In the genomic region with DNA sequence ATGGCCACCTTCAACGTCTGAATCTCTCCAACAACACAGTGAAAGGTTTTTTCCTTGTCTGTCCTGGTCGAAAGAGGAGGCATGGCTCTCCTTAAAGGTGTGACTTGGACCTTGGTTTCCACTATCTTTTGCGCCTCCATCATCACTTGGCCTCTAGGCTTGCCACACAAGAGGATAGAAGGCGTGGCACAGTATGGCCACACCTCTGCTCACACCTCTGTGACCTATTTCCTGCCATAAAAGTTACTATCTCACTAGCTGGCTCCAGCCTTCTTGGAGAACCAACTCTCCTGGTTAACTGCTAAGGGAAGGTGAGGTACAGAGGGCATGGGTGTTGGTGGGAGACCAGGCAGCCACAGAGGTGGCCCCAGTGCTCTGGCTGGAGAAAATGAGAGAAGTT, we compare ENCODE assay signal across 16 cellular contexts.
DNase-seq lines count a peak whose midpoint lies in the region; ATAC-seq and TF ChIP-seq lines count a peak whose summit lies in the region.
"Had no signal": no experiment of that assay in that cellular context is flagged by ENCODE, and none has a peak within 500 bp of the region (broad histone marks: within the 10 kb centered on the region; RNA-seq: fewer than 3 reads in every experiment).

No MANE protein-coding gene starts in this region.

- H3K4me3 Mint-ChIP-seq in CD4-positive, alpha-beta memory T cell: peak overlapping the region in 1 of 8 donors; percentile 15
- H3K4me3 Mint-ChIP-seq in activated naive CD8-positive, alpha-beta T cell treated with anti-CD3 and anti-CD28 coated beads, Interleukin-2, amount 50 U/mL, for 24 hours: no peak overlapping the region
- no peak overlapping the region for H3K4me3 Mint-ChIP-seq in natural killer cell

- CTCF ChIA-PET in CD4-positive, alpha-beta memory T cell (lab: Charles Lee; ENCODE audit: partially characterized antibody): no interaction called here
- CTCF ChIA-PET in HCT116 (lab: Charles Lee): no interaction called here

- BruUV-seq in HCT116 (replicated peaks; lab: Mats Ljungman, UMichigan): no TSS peak

- in situ Hi-C loops in GM13977 (cut with MboI; ENCODE audit: low pct_unique_long_range_greater_than_20kb, low sequenced_read_pairs, unreplicated experiment): no loop called here

- TF ChIP-seq POLR2A in HCT116 (IDR thresholded peaks at IDR 0.05; ENCODE audit: borderline replicate concordance, extremely low read depth, insufficient read depth, insufficient read length) (no peak), vagina (IDR thresholded peaks at IDR 0.05) (no peak)

- POLR2A ChIA-PET in CD4-positive, alpha-beta memory T cell (lab: Charles Lee; ENCODE audit: partially characterized antibody): no interaction called here
- POLR2A ChIA-PET in HCT116 (lab: Charles Lee): no interaction called here

- no peaks in the 10 kb centered on the region for H3K9me2 ChIP-seq in HCT116 (ENCODE audit: insufficient read depth)

- no peaks in the 10 kb centered on the region for H3K79me2 ChIP-seq in HCT116 (ENCODE audit: insufficient read depth, low read length)

- TF ChIP-seq CTCF in HCT116 (IDR thresholded peaks at IDR 0.05 in 2 of 3, conservative IDR thresholded peaks at IDR 0.05 in 1 of 3; ENCODE audit: borderline replicate concordance in 1 of 3, insufficient read depth in 1 of 3, low read depth in 2 of 3, low read length in 2 of 3) (no peak), natural killer cell (IDR thresholded peaks at IDR 0.05) (no peak), vagina (IDR thresholded peaks at IDR 0.05) (no peak), GM13977 (IDR thresholded peaks at IDR 0.05; ENCODE audit: extremely low read depth, insufficient read depth, missing control alignments) (no peak)

- peak overlapping the region in 4 of 7 donors; percentile 5 to 77 (median 36) for H3K27ac Mint-ChIP-seq in CD4-positive, alpha-beta memory T cell
- peak overlapping the region; percentile 44 for H3K27ac Mint-ChIP-seq in activated naive CD8-positive, alpha-beta T cell treated with anti-CD3 and anti-CD28 coated beads, Interleukin-2, amount 50 U/mL, for 24 hours
- H3K27ac Mint-ChIP-seq in natural killer cell: no peak overlapping the region

- peaks cover 0 to 6% (median 0%) of the 10 kb centered on the region in 8 donors for H3K9me3 Mint-ChIP-seq in CD4-positive, alpha-beta memory T cell
- peaks cover 6% of the 10 kb centered on the region for H3K9me3 Mint-ChIP-seq in activated naive CD8-positive, alpha-beta T cell treated with anti-CD3 and anti-CD28 coated beads, Interleukin-2, amount 50 U/mL, for 24 hours
- H3K9me3 Mint-ChIP-seq in natural killer cell: no peaks in the 10 kb centered on the region

- H3K4me1 ChIP-seq in CD4-positive, alpha-beta memory T cell (ENCODE audit: insufficient read depth, low read length): peaks cover 20% of the 10 kb centered on the region
- 0 out of 4 replicates have a peak, but pooled peaks cover 0 to 4% of the 10 kb centered on the region in 2 experiments for H3K4me1 ChIP-seq in HCT116 (ENCODE audit: control insufficient read depth in 1 of 2, insufficient read depth in 2 of 2, low read length in 2 of 2)
- H3K4me1 ChIP-seq in vagina: peaks cover 14% of the 10 kb centered on the region
- H3K4me1 ChIP-seq: BE2C had no signal

- RAD21 ChIA-PET in HCT116 (lab: Charles Lee; ENCODE audit: low non-redundant PET in 1 of 2, low total read pairs in 2 of 2, uncharacterized antibody in 2 of 2, unreplicated experiment in 2 of 2): no interaction called here

- H3K9me3 ChIP-seq in CD4-positive, alpha-beta memory T cell (ENCODE audit: control insufficient read depth in 1 of 2, low read length in 2 of 2): no peaks in the 10 kb centered on the region
- H3K9me3 ChIP-seq in HCT116 (ENCODE audit: control insufficient read depth in 1 of 2, insufficient read depth in 1 of 2, low read depth in 1 of 2, low read length in 2 of 2) (no peaks in the 10 kb centered on the region), vagina (no peaks in the 10 kb centered on the region)
- H3K9me3 ChIP-seq: BE2C, MG63 had no signal

- no peaks in the 10 kb centered on the region for H3K36me3 Mint-ChIP-seq in CD4-positive, alpha-beta memory T cell
- no peaks in the 10 kb centered on the region for H3K36me3 Mint-ChIP-seq in activated naive CD8-positive, alpha-beta T cell treated with anti-CD3 and anti-CD28 coated beads, Interleukin-2, amount 50 U/mL, for 24 hours (ENCODE audit: low read depth)
- H3K36me3 Mint-ChIP-seq in natural killer cell: no peaks in the 10 kb centered on the region

- H3K4me2 ChIP-seq in HCT116 (ENCODE audit: low read length): peak overlapping the region; percentile 24; the same call in 1 of the 2 replicates

- peaks cover 0 to 1% of the 10 kb centered on the region in 2 donors for H3K27me3 Mint-ChIP-seq in CD4-positive, alpha-beta memory T cell
- H3K27me3 Mint-ChIP-seq in activated naive CD8-positive, alpha-beta T cell treated with anti-CD3 and anti-CD28 coated beads, Interleukin-2, amount 50 U/mL, for 24 hours: no peaks in the 10 kb centered on the region
- H3K27me3 Mint-ChIP-seq in natural killer cell (ENCODE audit: low read depth in 2 of 2): no peaks in the 10 kb centered on the region

- no peaks in the 10 kb centered on the region for H3K27me3 ChIP-seq in CD4-positive, alpha-beta memory T cell (ENCODE audit: insufficient read depth, low read length)
- H3K27me3 ChIP-seq in HCT116 (ENCODE audit: insufficient read depth, low read length) (no peaks in the 10 kb centered on the region), vagina (no peaks in the 10 kb centered on the region)
- H3K27me3 ChIP-seq: BE2C, MG63 had no signal

- H3K4me3 ChIP-seq in CD4-positive, alpha-beta memory T cell (ENCODE audit: low read length in 2 of 2): no peak overlapping the region
- no peak overlapping the region for H3K4me3 ChIP-seq in HCT116 (replicated peaks in 1 of 2; ENCODE audit: low read depth in 1 of 2, low read length in 2 of 2)
- H3K4me3 ChIP-seq in vagina: no peak overlapping the region
- H3K4me3 ChIP-seq: MG63 had no signal

- no peak for DNase-seq in CD4-positive, alpha-beta memory T cell
- DNase-seq in HCT116 (ENCODE audit: low read depth, low spot score) (no peak), natural killer cell (no peak), EL (no peak), vagina (ENCODE audit: extremely low spot score in 2 of 2) (no peak), C1 segment of cervical spinal cord (lab: John Stamatoyannopoulos, UW) (no peak), GM13977 (ENCODE audit: low spot score) (no peak)
- DNase-seq in activated naive CD8-positive, alpha-beta T cell treated with anti-CD3 and anti-CD28 coated beads, Interleukin-2, amount 50 U/mL, for 24 hours: no peak
- DNase-seq: BE2C, DMS 273 treated with DMSO at 0.1 percent for 48 hours, KG1, MG63, NCI-H1092 treated with DMSO at 0.1 percent for 48 hours, NCI-H1694, NCI-H446, PC-3 had no signal

- no peak overlapping the region for H3K27ac ChIP-seq in CD4-positive, alpha-beta memory T cell (ENCODE audit: low read depth, low read length)
- no peak overlapping the region for H3K27ac ChIP-seq in HCT116 (ENCODE audit: low read depth, low read length)
- no peak overlapping the region for H3K27ac ChIP-seq in vagina

- no peak for TF ChIP-seq RAD21 in HCT116 (IDR thresholded peaks at IDR 0.05; ENCODE audit: low read depth)

- intact Hi-C loops in CD4-positive, alpha-beta memory T cell (cut with micrococcal nuclease): no loop called here
- intact Hi-C loops in HCT116 (cut with micrococcal nuclease) (no loop called here), natural killer cell (cut with micrococcal nuclease) (no loop called here), vagina (cut with DNase I) (no loop called here)

- ATAC-seq in HCT116: peak; percentile 34; the same call in 1 of the 2 replicates
- ATAC-seq in activated naive CD8-positive, alpha-beta T cell treated with anti-CD3 and anti-CD28 coated beads, Interleukin-2, amount 50 U/mL, for 24 hours: peak; percentile 44
- peak; percentile 31 to 59 (median 39) for ATAC-seq in natural killer cell
- ATAC-seq: PC-3 had no signal

- H3K9ac ChIP-seq in HCT116 (ENCODE audit: low read length): no peak overlapping the region

- no peak overlapping the region for H2AFZ ChIP-seq in HCT116 (ENCODE audit: low read depth, low read length, poor library complexity, severe bottlenecking)

- H3K36me3 ChIP-seq in CD4-positive, alpha-beta memory T cell (ENCODE audit: insufficient read depth, low read length): no peaks in the 10 kb centered on the region
- no peaks in the 10 kb centered on the region for H3K36me3 ChIP-seq in HCT116 (ENCODE audit: control insufficient read depth in 1 of 2, insufficient read depth in 2 of 2, low read length in 2 of 2)
- no peaks in the 10 kb centered on the region for H3K36me3 ChIP-seq in vagina
- H3K36me3 ChIP-seq: BE2C, MG63 had no signal

- no peaks in the 10 kb centered on the region for H4K20me1 ChIP-seq in HCT116 (ENCODE audit: insufficient read depth)

- H3K4me1 Mint-ChIP-seq in CD4-positive, alpha-beta memory T cell: peaks cover 19 to 29% (median 23%) of the 10 kb centered on the region in 4 donors
- H3K4me1 Mint-ChIP-seq in activated naive CD8-positive, alpha-beta T cell treated with anti-CD3 and anti-CD28 coated beads, Interleukin-2, amount 50 U/mL, for 24 hours: peaks cover 46% of the 10 kb centered on the region
- H3K4me1 Mint-ChIP-seq in natural killer cell: peaks cover 6% of the 10 kb centered on the region in 2 donors

TF ChIP-seq in HCT116, 20 proteins besides CTCF, POLR2A, EP300 and RAD21:
- TF ChIP-seq YY1 (IDR thresholded peaks at IDR 0.05; ENCODE audit: extremely low read depth, insufficient replicate concordance, low read depth, low read length) (no peak), ZNF274 (IDR thresholded peaks at IDR 0.05; ENCODE audit: low read depth, low read length) (no peak), EZH2 (IDR thresholded peaks at IDR 0.05) (no peak), ELF1 (IDR thresholded peaks at IDR 0.05; ENCODE audit: borderline replicate concordance, low read depth) (no peak), SP1 (IDR thresholded peaks at IDR 0.05; ENCODE audit: low read depth) (no peak)

Comparison
In these comparisons a context has a peak if more than half of its experiments do, and no peak if none do; other contexts are left out.
1. H3K27ac Mint-ChIP-seq: peak in CD4-positive, alpha-beta memory T cell (4 of 7) and activated naive CD8-positive, alpha-beta T cell treated with anti-CD3 and anti-CD28 coated beads, Interleukin-2, amount 50 U/mL, for 24 hours (single experiment); none in natural killer cell (0 of 2).
2. Peak in every context shown above with its lines, with median percentiles within 50 percentile points of each other: ATAC-seq.